In the genomic region with DNA sequence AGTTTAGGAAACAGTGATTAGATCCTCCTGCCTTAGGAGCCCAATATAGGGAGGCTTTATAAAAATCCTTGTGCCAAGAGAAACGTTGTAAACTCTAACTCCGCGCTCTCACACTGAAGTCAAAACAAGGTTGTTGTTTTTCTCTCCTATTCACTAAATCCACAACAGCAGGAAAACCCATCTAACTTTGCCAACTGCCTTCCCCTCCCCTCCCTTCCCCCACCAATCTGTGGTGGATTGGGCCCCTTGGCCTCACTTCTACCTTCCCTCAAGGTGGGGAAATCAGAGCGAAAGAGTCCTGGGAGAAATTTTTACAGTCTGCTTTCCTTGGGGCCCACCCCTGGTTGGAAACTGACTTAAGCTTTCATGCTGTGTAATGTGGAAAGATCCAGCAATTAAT, we compare ENCODE assay signal across 9 cellular contexts. TPM values are rescaled to one million over a fixed set of nuclear protein-coding genes. Genes with fewer than 3 reads are reported as not detected.
DNase-seq lines count a peak whose midpoint lies in the region; ATAC-seq, FAIRE-seq and TF ChIP-seq lines count a peak whose summit lies in the region.
"Had no signal": no experiment of that assay in that cellular context is flagged by ENCODE, and none has a peak within 500 bp of the region (broad histone marks: within the 10 kb centered on the region; RNA-seq: fewer than 3 reads in every experiment).

No MANE protein-coding gene starts in this region.

- peak overlapping the region; percentile 95 for H3K4me2 ChIP-seq in GM12878 (ENCODE audit: control insufficient read depth, insufficient read depth)
- no peak overlapping the region for H3K4me2 ChIP-seq in mesendoderm (ENCODE audit: low read length)

- no peak for TF ChIP-seq EP300 in GM12878 (IDR thresholded peaks at IDR 0.05; ENCODE audit: borderline replicate concordance in 1 of 2, control insufficient read depth in 1 of 2, low read depth in 2 of 2, low read length in 2 of 2)

- TF ChIP-seq RAD21 in GM12878 (IDR thresholded peaks at IDR 0.05; ENCODE audit: insufficient read depth, low read depth, low read length), result no peak

- 24% methylated on average over 4 of the region's 4 CpGs for WGBS in GM12878 (ENCODE audit: insufficient coverage, insufficient replicate concordance, low lambda C conversion rate, missing lambda C conversion rate)
- no CpG with 5 or more reads among the region's 4 CpGs for WGBS in mesendoderm (ENCODE audit: extremely low coverage, insufficient coverage, low lambda C conversion rate)
- 36 to 39% methylated on average over 4 of the region's 4 CpGs for WGBS in thyroid gland, 2 donors

- no peak for TF ChIP-seq CTCF in GM12878 (IDR thresholded peaks at IDR 0.05 in 2 of 3, conservative IDR thresholded peaks at IDR 0.05 in 1 of 3; ENCODE audit: control insufficient read depth in 2 of 3, extremely low read depth in 1 of 3, insufficient read depth in 1 of 3, low read depth in 3 of 3, low read length in 3 of 3)
- no peak for TF ChIP-seq CTCF in thyroid gland (IDR thresholded peaks at IDR 0.05)

- H3K4me1 Mint-ChIP-seq in activated CD8-positive, alpha-beta memory T cell treated with anti-CD3 and anti-CD28 coated beads, Interleukin-2, amount 10 ng/mL, durations not matched to agents 7 days and 5 days, result peaks cover 39% of the 10 kb centered on the region

- H3K27me3 ChIP-seq in GM12878 (replicated peaks in 1 of 2; ENCODE audit: control insufficient read depth in 2 of 2, insufficient read depth in 2 of 2, low read length in 1 of 2) (no peaks in the 10 kb centered on the region), mesendoderm (ENCODE audit: insufficient read depth, low read length, poor library complexity) (no peaks in the 10 kb centered on the region), thyroid gland (no peaks in the 10 kb centered on the region)

- TF ChIP-seq POLR2A in GM12878 (IDR thresholded peaks at IDR 0.05; ENCODE audit: low read depth, low read length) (no peak), thyroid gland (IDR thresholded peaks at IDR 0.05) (peak in 1 of 2 donors; percentile 32)

- no peak overlapping the region for H2BK15ac ChIP-seq in mesendoderm (replicated peaks; ENCODE audit: low read depth)

- no peak overlapping the region for H2BK120ac ChIP-seq in mesendoderm (ENCODE audit: low read depth, low read length)

- no peak for FAIRE-seq in GM12878 (lab: Jason Lieb, UNC)

- peak overlapping the region; percentile 96 for H3K56ac ChIP-seq in mesendoderm (ENCODE audit: low read length)

- H3K4me3 ChIP-seq in GM12878, result peak overlapping the region; percentile 82
- H3K4me3 ChIP-seq in mesendoderm (ENCODE audit: low read length), result no peak overlapping the region
- no peak overlapping the region for H3K4me3 ChIP-seq in thyroid gland (replicated peaks in 1 of 3)

- H3K4me3 Mint-ChIP-seq in activated CD8-positive, alpha-beta memory T cell treated with anti-CD3 and anti-CD28 coated beads, Interleukin-2, amount 10 ng/mL, durations not matched to agents 7 days and 5 days, result peak overlapping the region; percentile 87

- H2AFZ ChIP-seq in GM12878 (ENCODE audit: control insufficient read depth, low read depth, low read length), result peak overlapping the region; percentile 89

- no peak overlapping the region for H3K18ac ChIP-seq in mesendoderm (ENCODE audit: low read length)

- H3K27ac Mint-ChIP-seq in activated CD8-positive, alpha-beta memory T cell treated with anti-CD3 and anti-CD28 coated beads, Interleukin-2, amount 10 ng/mL, durations not matched to agents 7 days and 5 days, result peak overlapping the region; percentile 100

- H3K9me3 ChIP-seq in GM12878 (replicated peaks; ENCODE audit: control insufficient read depth, insufficient read depth, low read length) (no peaks in the 10 kb centered on the region), thyroid gland (no peaks in the 10 kb centered on the region)

- H3K36me3 ChIP-seq in GM12878 (ENCODE audit: control insufficient read depth in 2 of 2, insufficient read depth in 2 of 2, low read length in 1 of 2), result no peaks in the 10 kb centered on the region
- H3K36me3 ChIP-seq in mesendoderm (ENCODE audit: control insufficient read depth, insufficient read depth, low read length), result no peaks in the 10 kb centered on the region
- H3K36me3 ChIP-seq in thyroid gland, result no peaks in the 10 kb centered on the region

- intact Hi-C loops in GM12878 (cut with micrococcal nuclease; ENCODE audit: unreplicated experiment) (loop anchor here (2.0 kb wide), 1 partner anchor 218 kb away; a partner anchor contains a TSS), thyroid gland (cut with DNase I) (no loop called here)

- no peak overlapping the region for H4K5ac ChIP-seq in mesendoderm (ENCODE audit: low read length)

- H3K4me1 ChIP-seq in GM12878 (ENCODE audit: control insufficient read depth, insufficient read depth, low read length) (peaks cover 17% of the 10 kb centered on the region), mesendoderm (ENCODE audit: control insufficient read depth, low read depth, low read length) (peaks cover 16% of the 10 kb centered on the region), thyroid gland (peaks cover 33 to 37% of the 10 kb centered on the region in 2 donors)

- no peak overlapping the region for H2AK5ac ChIP-seq in mesendoderm (ENCODE audit: low read length)

- RAD21 ChIA-PET in GM12878 (lab: Charles Lee; ENCODE audit: unreplicated experiment), result interaction anchor here (1.5 to 10.2 kb wide), 3 partner anchors 10 to 368 kb away, joined by 4 to 59 read pairs (median 7); no protein-coding TSS in a partner anchor

- no peak overlapping the region for H2BK5ac ChIP-seq in mesendoderm (ENCODE audit: low read length)

- H3K4ac ChIP-seq in mesendoderm (ENCODE audit: low read depth, low read length), result no peak overlapping the region

- H3K27ac ChIP-seq in GM12878 (ENCODE audit: control insufficient read depth, insufficient read depth), result peak overlapping the region; percentile 91
- no peak overlapping the region for H3K27ac ChIP-seq in mesendoderm (ENCODE audit: low read depth, low read length)
- peak overlapping the region; percentile 98 to 100 (median 98) for H3K27ac ChIP-seq in thyroid gland

- no peak overlapping the region for H3K23ac ChIP-seq in mesendoderm (ENCODE audit: low read length)

- H3K79me2 ChIP-seq in GM12878 (ENCODE audit: control insufficient read depth, insufficient read depth, low read length), result no peaks in the 10 kb centered on the region; the same call in 1 of the 2 replicates
- no peaks in the 10 kb centered on the region for H3K79me2 ChIP-seq in mesendoderm (ENCODE audit: control insufficient read depth, insufficient read depth, low read length)

- in situ Hi-C loops in GM12878 (cut with MboI), result no loop called here

- SMC1A ChIA-PET in GM12878 (lab: Charles Lee; ENCODE audit: uncharacterized antibody, unreplicated experiment), result interaction anchor here (0.7 to 4.5 kb wide), 8 partner anchors 9 to 677 kb away, joined by 3 to 26 read pairs (median 4); no protein-coding TSS in a partner anchor

- CTCF ChIA-PET in activated CD8-positive, alpha-beta memory T cell treated with anti-CD3 and anti-CD28 coated beads, Interleukin-2, amount 10 ng/mL, durations not matched to agents 7 days and 5 days (lab: Charles Lee), result interaction anchor here (0.8 to 6.8 kb wide), 7 partner anchors 10 to 516 kb away, joined by 3 to 58 read pairs (median 5); no protein-coding TSS in a partner anchor
- CTCF ChIA-PET in GM12878 (lab: Yijun Ruan, JAX), result interaction anchor here (0.7 to 4.7 kb wide), 9 partner anchors 7 to 678 kb away, joined by 3 to 14 read pairs (median 6); no protein-coding TSS in a partner anchor

- H3K36me3 Mint-ChIP-seq in activated CD8-positive, alpha-beta memory T cell treated with anti-CD3 and anti-CD28 coated beads, Interleukin-2, amount 10 ng/mL, durations not matched to agents 7 days and 5 days, result peaks cover 3% of the 10 kb centered on the region

- no peaks in the 10 kb centered on the region for H3K9me3 Mint-ChIP-seq in activated CD8-positive, alpha-beta memory T cell treated with anti-CD3 and anti-CD28 coated beads, Interleukin-2, amount 10 ng/mL, durations not matched to agents 7 days and 5 days (ENCODE audit: low read depth)

- no peaks in the 10 kb centered on the region for H3K79me1 ChIP-seq in mesendoderm (ENCODE audit: low read length)

- no TSS peak for BruUV-seq in GM12878 (replicated peaks; lab: Mats Ljungman, UMichigan)

- H3K27me3 Mint-ChIP-seq in activated CD8-positive, alpha-beta memory T cell treated with anti-CD3 and anti-CD28 coated beads, Interleukin-2, amount 10 ng/mL, durations not matched to agents 7 days and 5 days, result no peaks in the 10 kb centered on the region

- H4K8ac ChIP-seq in mesendoderm (ENCODE audit: low read depth, low read length), result no peak overlapping the region

- DNase-seq in activated CD8-positive, alpha-beta memory T cell treated with anti-CD3 and anti-CD28 coated beads, Interleukin-2, amount 10 ng/mL, durations not matched to agents 7 days and 5 days, result no peak
- no peak for DNase-seq in activated CD8-positive, alpha-beta memory T cell treated with anti-CD3 and anti-CD28 coated beads for 24 hours
- DNase-seq in GM12878 (ENCODE audit: low read depth, low spot score) (no peak), mesendoderm (no peak), thyroid gland (peak; percentile 33 to 35)

- no peaks in the 10 kb centered on the region for H4K20me1 ChIP-seq in GM12878 (ENCODE audit: control insufficient read depth, insufficient read depth)

- POLR2A ChIA-PET in GM12878 (lab: Charles Lee), result interaction anchor here (1.0 kb wide), 1 partner anchor 39 kb away, joined by 4 read pairs; no protein-coding TSS in a partner anchor

- H3K9ac ChIP-seq in GM12878 (ENCODE audit: control insufficient read depth, insufficient read depth, low read length), result peak overlapping the region; percentile 90
- H3K9ac ChIP-seq in mesendoderm (ENCODE audit: low read length), result peak overlapping the region; percentile 92

- no peak for ATAC-seq in activated CD8-positive, alpha-beta memory T cell treated with anti-CD3 and anti-CD28 coated beads, Interleukin-2, amount 10 ng/mL, durations not matched to agents 7 days and 5 days
- ATAC-seq in GM12878, result no peak
- ATAC-seq in GM19328 (IDR thresholded peaks at IDR 0.05; ENCODE audit: unreplicated experiment), result no peak
- no peak for ATAC-seq in GM21619 (IDR thresholded peaks at IDR 0.05; ENCODE audit: unreplicated experiment)
- no peak for ATAC-seq in HG03095 (IDR thresholded peaks at IDR 0.05; ENCODE audit: unreplicated experiment)

RNA-seq across cellular contexts. Expression of a gene that starts 1.4 kb away (rescaled TPM):
- total RNA-seq in activated CD8-positive, alpha-beta memory T cell treated with anti-CD3 and anti-CD28 coated beads, Interleukin-2, amount 10 ng/mL, durations not matched to agents 7 days and 5 days, result 1 to 10 TPM; 6.0 to 6.6 TPM
- 4.2 and 5.0 TPM in 2 replicates for total RNA-seq in GM12878 (2013; cell fraction: nucleolus; rRNA removed)
- total RNA-seq in GM12878 (2014; rRNA removed) (9.9 and 11.6 TPM in 2 replicates), GM12878 (2014; rRNA removed; fragmentation: Illumina TruSeq; extraction: Trizol) (4.3 TPM in 2 replicates), GM12878 (2021) (7.0 and 7.7 TPM in 2 replicates), thyroid gland (10 to 100 TPM; 23.1 to 34.2 (median 27.4) TPM)
- polyA plus RNA-seq in GM12878 (2011; ENCODE audit: low read depth), result 3.4 TPM
- polyA plus RNA-seq in GM12878 (2011; rRNA removed) (5.5 and 6.5 TPM in 2 replicates), GM12878 (2014; fragmentation: Illumina TruSeq; extraction: Trizol) (7.8 and 9.0 TPM in 2 replicates), GM12878 (2014; fragmentation: Nextera tagmentation; extraction: Ambion mirVana) (1 to 10 TPM; 2.9 to 4.0 TPM), GM12878 (2014; rRNA removed) (8.8 and 11.9 TPM in 2 replicates), GM12878 (2016; fragmentation: Nextera tagmentation; extraction: Ambion mirVana) (10 to 100 TPM; 10.7 to 11.3 TPM)
- polyA plus RNA-seq in GM12878 (2011; cell fraction: cytosol; rRNA removed), result 4.8 and 5.9 TPM in 2 replicates
- 9.8 and 10.1 TPM in 2 replicates for polyA plus RNA-seq in GM12878 (2011; cell fraction: nucleus; rRNA removed)
- 6.4 and 7.2 TPM in 2 replicates for polyA plus RNA-seq in GM12878 (2012)
- 2.9 and 4.2 TPM in 2 replicates for polyA minus RNA-seq in GM12878 (2011; rRNA and poly(A)+ RNA removed)
- polyA minus RNA-seq in GM12878 (2011; cell fraction: cytosol; rRNA and poly(A)+ RNA removed), result 2.3 TPM in 1 of 2 replicates, not detected in the other
- polyA minus RNA-seq in GM12878 (2011; cell fraction: nucleus; rRNA and poly(A)+ RNA removed), result 3.6 and 5.7 TPM in 2 replicates
- 3.6 TPM for polyA plus RNA-seq in mesendoderm (2013, experiment 1 of 2)
- polyA plus RNA-seq in mesendoderm (2013, experiment 2 of 2), result 4.6 TPM

RNA-seq across cellular contexts. Expression of a gene that starts 42.4 kb away (rescaled TPM):
- total RNA-seq in activated CD8-positive, alpha-beta memory T cell treated with anti-CD3 and anti-CD28 coated beads, Interleukin-2, amount 10 ng/mL, durations not matched to agents 7 days and 5 days, result under 1 TPM; 0.09 TPM
- not detected in 2 replicates for total RNA-seq in GM12878 (2013; cell fraction: nucleolus; rRNA removed)
- 0.05 TPM in 1 of 2 replicates, not detected in the other for total RNA-seq in GM12878 (2014; rRNA removed)
- not detected in 2 replicates for total RNA-seq in GM12878 (2014; rRNA removed; fragmentation: Illumina TruSeq; extraction: Trizol)
- not detected in 2 replicates for total RNA-seq in GM12878 (2021)
- not detected for polyA plus RNA-seq in GM12878 (2011; ENCODE audit: low read depth)
- polyA plus RNA-seq in GM12878 (2011; rRNA removed), result 0.01 and 0.04 TPM in 2 replicates
- polyA plus RNA-seq in GM12878 (2011; cell fraction: cytosol; rRNA removed), result not detected in 2 replicates
- polyA plus RNA-seq in GM12878 (2011; cell fraction: nucleus; rRNA removed), result 0.04 TPM in 1 of 2 replicates, not detected in the other
- not detected in 2 replicates for polyA plus RNA-seq in GM12878 (2012)
- not detected in 2 replicates for polyA plus RNA-seq in GM12878 (2014; fragmentation: Illumina TruSeq; extraction: Trizol)
- not detected for polyA plus RNA-seq in GM12878 (2014; fragmentation: Nextera tagmentation; extraction: Ambion mirVana)
- 0.04 TPM in 1 of 2 replicates, not detected in the other for polyA plus RNA-seq in GM12878 (2014; rRNA removed)
- polyA plus RNA-seq in GM12878 (2016; fragmentation: Nextera tagmentation; extraction: Ambion mirVana), result not detected
- 0.15 TPM in 1 of 2 replicates, not detected in the other for polyA minus RNA-seq in GM12878 (2011; rRNA and poly(A)+ RNA removed)
- polyA minus RNA-seq in GM12878 (2011; cell fraction: cytosol; rRNA and poly(A)+ RNA removed), result not detected in 2 replicates
- polyA minus RNA-seq in GM12878 (2011; cell fraction: nucleus; rRNA and poly(A)+ RNA removed), result 0.10 and 0.12 TPM in 2 replicates
- polyA plus RNA-seq in mesendoderm (2013, experiment 1 of 2), result 0.04 TPM
- 0.04 TPM for polyA plus RNA-seq in mesendoderm (2013, experiment 2 of 2)
- total RNA-seq in thyroid gland, result not detected

RNA-seq across cellular contexts. Expression of a gene that starts 59.2 kb away (rescaled TPM):
- total RNA-seq in activated CD8-positive, alpha-beta memory T cell treated with anti-CD3 and anti-CD28 coated beads, Interleukin-2, amount 10 ng/mL, durations not matched to agents 7 days and 5 days, result not detected
- not detected in 2 replicates for total RNA-seq in GM12878 (2013; cell fraction: nucleolus; rRNA removed)
- total RNA-seq in GM12878 (2014; rRNA removed), result not detected in 2 replicates
- total RNA-seq in GM12878 (2014; rRNA removed; fragmentation: Illumina TruSeq; extraction: Trizol), result not detected in 2 replicates
- not detected in 2 replicates for total RNA-seq in GM12878 (2021)
- not detected for polyA plus RNA-seq in GM12878 (2011; ENCODE audit: low read depth)
- polyA plus RNA-seq in GM12878 (2011; rRNA removed), result not detected in 2 replicates
- polyA plus RNA-seq in GM12878 (2011; cell fraction: cytosol; rRNA removed), result not detected in 2 replicates
- not detected in 2 replicates for polyA plus RNA-seq in GM12878 (2011; cell fraction: nucleus; rRNA removed)
- not detected in 2 replicates for polyA plus RNA-seq in GM12878 (2012)
- polyA plus RNA-seq in GM12878 (2014; fragmentation: Illumina TruSeq; extraction: Trizol), result not detected in 2 replicates
- polyA plus RNA-seq in GM12878 (2014; fragmentation: Nextera tagmentation; extraction: Ambion mirVana), result not detected
- not detected in 2 replicates for polyA plus RNA-seq in GM12878 (2014; rRNA removed)
- polyA plus RNA-seq in GM12878 (2016; fragmentation: Nextera tagmentation; extraction: Ambion mirVana), result not detected
- not detected in 2 replicates for polyA minus RNA-seq in GM12878 (2011; rRNA and poly(A)+ RNA removed)
- polyA minus RNA-seq in GM12878 (2011; cell fraction: cytosol; rRNA and poly(A)+ RNA removed), result not detected in 2 replicates
- polyA minus RNA-seq in GM12878 (2011; cell fraction: nucleus; rRNA and poly(A)+ RNA removed), result not detected in 2 replicates
- not detected for polyA plus RNA-seq in mesendoderm (2013, experiment 1 of 2)
- not detected for polyA plus RNA-seq in mesendoderm (2013, experiment 2 of 2)
- under 1 TPM in 1 of 4 donors, not detected in 3; 0.40 TPM for total RNA-seq in thyroid gland
- polyA plus RNA-seq: adipose tissue had no signal

Comparison
In these comparisons a context has a peak if more than half of its experiments do, and no peak if none do; other contexts are left out.
1. DNase-seq: peak in thyroid gland (2 of 2); none in activated CD8-positive, alpha-beta memory T cell treated with anti-CD3 and anti-CD28 coated beads, Interleukin-2, amount 10 ng/mL, durations not matched to agents 7 days and 5 days (single experiment), activated CD8-positive, alpha-beta memory T cell treated with anti-CD3 and anti-CD28 coated beads for 24 hours (single experiment), GM12878 (single experiment) and mesendoderm (single experiment).